Comparison of ENCODE assay signal across 1 cellular context in the genomic region with DNA sequence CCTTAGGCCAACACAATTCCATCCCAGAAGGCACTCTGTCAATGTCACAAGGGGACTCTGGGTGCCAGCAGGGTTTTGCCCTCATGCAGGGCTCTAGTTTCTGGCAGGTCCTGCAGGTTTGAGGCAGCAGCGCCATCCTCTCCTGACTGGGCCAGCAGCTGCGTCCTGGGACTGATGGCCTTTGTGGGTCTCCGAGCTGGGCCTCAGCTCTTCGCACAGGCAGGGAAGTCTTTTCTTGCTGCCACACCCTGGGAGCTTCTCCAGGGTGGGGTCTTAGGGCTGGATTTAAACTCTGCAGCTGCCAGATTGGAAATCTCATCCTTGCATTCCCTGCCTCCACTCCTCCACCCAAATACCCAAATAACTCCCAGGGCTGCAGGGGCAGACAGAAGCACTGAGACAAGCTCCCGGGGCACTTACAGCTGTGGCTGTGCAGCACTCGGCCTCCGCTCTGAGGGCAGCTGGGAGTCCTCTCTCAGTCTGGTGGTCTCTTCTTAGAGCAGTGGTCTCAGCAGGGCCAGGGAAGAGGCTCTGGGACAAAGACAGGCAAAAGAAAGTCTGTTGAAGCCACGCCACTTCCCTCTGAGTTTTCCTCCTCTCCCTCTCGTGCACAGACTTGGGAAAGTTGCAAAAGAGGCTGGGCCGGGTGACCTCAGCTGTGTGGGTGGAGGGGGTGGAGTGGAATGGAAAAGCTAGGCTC.
A peak's percentile ranks its signal among the peaks of the same experiment; 100 is the strongest.
TF ChIP-seq lines count a peak whose summit lies in the region.

A gene with protein sequence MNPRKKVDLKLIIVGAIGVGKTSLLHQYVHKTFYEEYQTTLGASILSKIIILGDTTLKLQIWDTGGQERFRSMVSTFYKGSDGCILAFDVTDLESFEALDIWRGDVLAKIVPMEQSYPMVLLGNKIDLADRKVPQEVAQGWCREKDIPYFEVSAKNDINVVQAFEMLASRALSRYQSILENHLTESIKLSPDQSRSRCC (minus strand): TSS at position 563 of the 700 bp plus-strand sequence. CDS start 9,260 bp downstream, outside the sequence.

TF ChIP-seq in K562, 482 proteins besides CTCF, POLR2A, EP300 and RAD21 (continued from another document):
- TF ChIP-seq, protein P1, sequence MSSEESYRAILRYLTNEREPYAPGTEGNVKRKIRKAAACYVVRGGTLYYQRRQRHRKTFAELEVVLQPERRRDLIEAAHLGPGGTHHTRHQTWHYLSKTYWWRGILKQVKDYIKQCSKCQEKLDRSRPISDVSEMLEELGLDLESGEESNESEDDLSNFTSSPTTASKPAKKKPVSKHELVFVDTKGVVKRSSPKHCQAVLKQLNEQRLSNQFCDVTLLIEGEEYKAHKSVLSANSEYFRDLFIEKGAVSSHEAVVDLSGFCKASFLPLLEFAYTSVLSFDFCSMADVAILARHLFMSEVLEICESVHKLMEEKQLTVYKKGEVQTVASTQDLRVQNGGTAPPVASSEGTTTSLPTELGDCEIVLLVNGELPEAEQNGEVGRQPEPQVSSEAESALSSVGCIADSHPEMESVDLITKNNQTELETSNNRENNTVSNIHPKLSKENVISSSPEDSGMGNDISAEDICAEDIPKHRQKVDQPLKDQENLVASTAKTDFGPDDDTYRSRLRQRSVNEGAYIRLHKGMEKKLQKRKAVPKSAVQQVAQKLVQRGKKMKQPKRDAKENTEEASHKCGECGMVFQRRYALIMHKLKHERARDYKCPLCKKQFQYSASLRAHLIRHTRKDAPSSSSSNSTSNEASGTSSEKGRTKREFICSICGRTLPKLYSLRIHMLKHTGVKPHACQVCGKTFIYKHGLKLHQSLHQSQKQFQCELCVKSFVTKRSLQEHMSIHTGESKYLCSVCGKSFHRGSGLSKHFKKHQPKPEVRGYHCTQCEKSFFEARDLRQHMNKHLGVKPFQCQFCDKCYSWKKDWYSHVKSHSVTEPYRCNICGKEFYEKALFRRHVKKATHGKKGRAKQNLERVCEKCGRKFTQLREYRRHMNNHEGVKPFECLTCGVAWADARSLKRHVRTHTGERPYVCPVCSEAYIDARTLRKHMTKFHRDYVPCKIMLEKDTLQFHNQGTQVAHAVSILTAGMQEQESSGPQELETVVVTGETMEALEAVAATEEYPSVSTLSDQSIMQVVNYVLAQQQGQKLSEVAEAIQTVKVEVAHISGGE (CRISPR knock-in tag; IDR thresholded peaks at IDR 0.05) = no peak
- TF ChIP-seq U2AF1 (optimal IDR thresholded peaks at IDR 0.05; ENCODE audit: low read depth, low read length) (no peak), EZH2 (IDR thresholded peaks at IDR 0.05; ENCODE audit: borderline replicate concordance, low read depth, low read length) (no peak), ZNF79 (CRISPR knock-in tag; IDR thresholded peaks at IDR 0.05; ENCODE audit: low read depth) (no peak), BHLHE40 (IDR thresholded peaks at IDR 0.05; ENCODE audit: low read length) (peak; percentile 45; the same call in 1 of the 2 replicates), JUND (IDR thresholded peaks at IDR 0.05; ENCODE audit: borderline replicate concordance, low read depth, low read length) (peak; percentile 44; the same call in 1 of the 2 replicates), JUND (tag; IDR thresholded peaks at IDR 0.05; ENCODE audit: borderline replicate concordance, low read depth, low read length) (no peak; the same call in 2 of the 3 replicates)
TF ChIP-seq in K562: peak in this region for 5.
